29 cellular contexts compared by ENCODE assay signal in the genomic region with DNA sequence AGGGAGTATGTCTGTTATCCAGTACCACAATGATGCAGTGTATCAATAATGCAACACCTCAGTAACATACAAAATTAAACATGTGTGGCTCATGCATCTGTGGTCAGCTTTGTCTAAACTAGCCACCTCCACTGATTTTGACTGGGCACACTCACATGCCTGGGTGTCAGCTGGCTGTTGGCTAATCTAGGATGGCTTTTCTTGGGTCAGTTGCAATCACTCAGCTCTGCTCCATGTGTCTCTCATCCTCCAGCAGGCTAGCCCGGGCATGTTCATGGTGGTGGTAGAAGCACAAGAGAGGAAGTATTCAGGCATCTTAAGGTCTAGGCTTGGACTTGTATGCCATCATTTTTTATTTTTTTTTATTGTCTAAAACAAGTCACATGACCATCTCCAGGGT. TPM values are rescaled to one million over a fixed set of nuclear protein-coding genes. Genes with fewer than 3 reads are reported as not detected.
DNase-seq lines count a peak whose midpoint lies in the region; ATAC-seq, FAIRE-seq and TF ChIP-seq lines count a peak whose summit lies in the region.
"Had no signal": no experiment of that assay in that cellular context is flagged by ENCODE, and none has a peak within 500 bp of the region (broad histone marks: within the 10 kb centered on the region; RNA-seq: fewer than 3 reads in every experiment).

No MANE protein-coding gene starts in this region.

- no peak overlapping the region for H2AFZ ChIP-seq in K562 (ENCODE audit: low read depth, low read length)

- no peaks in the 10 kb centered on the region for H3K79me2 ChIP-seq in K562 (ENCODE audit: control insufficient read depth, insufficient read depth, low read length)

- no peak overlapping the region for H3K27ac ChIP-seq in K562 (ENCODE audit: extremely low read depth, low read depth, low read length)
- H3K27ac ChIP-seq in CD8-positive, alpha-beta T cell (ENCODE audit: low read depth, low read length): no peak overlapping the region
- H3K27ac ChIP-seq: cardiac muscle cell, psoas muscle, SJSA1, stomach, transverse colon, VCaP had no signal

- no peaks in the 10 kb centered on the region for H3K36me3 Mint-ChIP-seq in CD8-positive, alpha-beta T cell

- CTCF ChIA-PET in K562 (lab: Yijun Ruan, JAX; ENCODE audit: low intra/inter-chr PET ratio): no interaction called here
- CTCF ChIA-PET in CD8-positive, alpha-beta T cell (lab: Charles Lee): no interaction called here

- no peak for TF ChIP-seq EP300 in K562 (IDR thresholded peaks at IDR 0.05; ENCODE audit: low read length)

- no peak overlapping the region for H3K9ac ChIP-seq in K562 (ENCODE audit: insufficient read depth in 1 of 2, low read depth in 2 of 2, low read length in 2 of 2)

- TF ChIP-seq POLR2A in K562 (conservative IDR thresholded peaks at IDR 0.05): no peak

- H3K36me3 ChIP-seq in K562 (ENCODE audit: control insufficient read depth, insufficient read depth, low read length): no peaks in the 10 kb centered on the region
- H3K36me3 ChIP-seq in CD8-positive, alpha-beta T cell (ENCODE audit: insufficient read depth, low read length): no peaks in the 10 kb centered on the region
- H3K36me3 ChIP-seq: cardiac muscle cell, SJSA1, stomach, transverse colon had no signal

- no peaks in the 10 kb centered on the region for H3K4me1 ChIP-seq in K562 (replicated peaks in 1 of 2; ENCODE audit: control insufficient read depth in 2 of 2, insufficient read depth in 2 of 2, low read length in 2 of 2)
- H3K4me1 ChIP-seq in CD8-positive, alpha-beta T cell (ENCODE audit: insufficient read depth, low read length): no peaks in the 10 kb centered on the region
- H3K4me1 ChIP-seq: psoas muscle had no signal

- H3K27ac Mint-ChIP-seq in CD8-positive, alpha-beta T cell: no peak overlapping the region
- H3K27ac Mint-ChIP-seq: CD4-positive, alpha-beta T cell had no signal

- BruUV-seq in K562 (replicated peaks; lab: Mats Ljungman, UMichigan): no TSS peak

- no peaks in the 10 kb centered on the region for H3K4me1 Mint-ChIP-seq in CD8-positive, alpha-beta T cell (ENCODE audit: low read depth)

- H3K4me3 ChIP-seq in K562: no peak overlapping the region
- no peak overlapping the region for H3K4me3 ChIP-seq in CD8-positive, alpha-beta T cell (ENCODE audit: low read depth, low read length)
- H3K4me3 ChIP-seq: cardiac muscle cell, GM12878, psoas muscle, SJSA1, smooth muscle cell, stomach, transverse colon had no signal

- H3K9me1 ChIP-seq in K562 (ENCODE audit: control insufficient read depth, insufficient read depth, low read length): no peaks in the 10 kb centered on the region

- H3K27me3 Mint-ChIP-seq in CD8-positive, alpha-beta T cell (ENCODE audit: low read depth): peaks cover 4% of the 10 kb centered on the region

- WGBS in K562 (ENCODE audit: insufficient coverage, low coverage, missing lambda C conversion rate): no CpG with 5 or more reads among the region's 1 CpG

- H3K9me3 Mint-ChIP-seq in CD8-positive, alpha-beta T cell: no peaks in the 10 kb centered on the region
- H3K9me3 Mint-ChIP-seq: CD4-positive, alpha-beta T cell had no signal

- in situ Hi-C loops in K562 (cut with MboI): no loop called here

- no peak for TF ChIP-seq RAD21 in K562 (CRISPR knock-in tag; conservative IDR thresholded peaks at IDR 0.05 in 1 of 2, IDR thresholded peaks at IDR 0.05 in 1 of 2)

- intact Hi-C loops in K562 (cut with micrococcal nuclease): no loop called here
- intact Hi-C loops in CD8-positive, alpha-beta T cell (cut with DNase I, micrococcal nuclease): no loop called here

- DNase-seq in EL: peak; percentile 25
- peak; percentile 46 for DNase-seq in HT1080 (ENCODE audit: low read depth)
- no peak for DNase-seq in K562 (ENCODE audit: extremely low read depth in 1 of 4, low spot score in 3 of 4)
- DNase-seq in glomerular visceral epithelial cell (ENCODE audit: extremely low spot score): peak; percentile 30
- no peak for DNase-seq in GM19239 (ENCODE audit: insufficient read length, low spot score)
- no peak for DNase-seq in cerebellum (ENCODE audit: low spot score)
- no peak for DNase-seq in stimulated activated CD4-positive, alpha-beta T cell treated with anti-CD3 and anti-CD28 coated beads, Interleukin-4, amount 100 ng/mL, for 4 hours
- no peak for DNase-seq in CD8-positive, alpha-beta T cell
- DNase-seq: activated CD4-positive, alpha-beta T cell treated with anti-CD3 and anti-CD28 coated beads, Interleukin-2, amount 50 U/mL, for 4 hours; activated CD8-positive, alpha-beta memory T cell treated with anti-CD3 and anti-CD28 coated beads, Interleukin-2, amount 50 U/mL, for 48 hours; activated effector memory CD4-positive, alpha-beta T cell treated with anti-CD3 and anti-CD28 coated beads, Interleukin-2, amount 50 U/mL, for 16 hours; CD4-positive, alpha-beta T cell; DMS153; HCEC 1CT; head of caudate nucleus; midbrain; MM.1S; NCI-H1694 treated with DMSO at 0.1 percent for 48 hours; NCI-H2227 treated with DMSO at 0.1 percent for 48 hours; psoas muscle; stimulated activated CD4-positive, alpha-beta T cell treated with anti-CD3 and anti-CD28 coated beads, Interleukin-4, amount 100 ng/mL, for 1 hour; stomach; transverse colon had no signal

- H4K20me1 ChIP-seq in K562 (replicated peaks; ENCODE audit: control insufficient read depth, insufficient read depth, low read length): no peaks in the 10 kb centered on the region

- FAIRE-seq in K562 (lab: Jason Lieb, UNC) (no peak), GM19239 (lab: Jason Lieb, UNC) (no peak)
- FAIRE-seq: GM12878 had no signal

- H3K9me3 ChIP-seq in K562 (replicated peaks; ENCODE audit: control insufficient read depth, insufficient read depth, low read depth, low read length): no peaks in the 10 kb centered on the region
- H3K9me3 ChIP-seq in CD8-positive, alpha-beta T cell (ENCODE audit: low read length): no peaks in the 10 kb centered on the region
- H3K9me3 ChIP-seq: psoas muscle, stomach, transverse colon had no signal

- H3K4me3 Mint-ChIP-seq in CD8-positive, alpha-beta T cell: no peak overlapping the region
- H3K4me3 Mint-ChIP-seq: CD4-positive, alpha-beta T cell had no signal

- no peak overlapping the region for H3K4me2 ChIP-seq in K562 (ENCODE audit: insufficient read depth, low read length)
- H3K4me2 ChIP-seq: smooth muscle cell had no signal

- no peak for ATAC-seq in K562
- no peak for ATAC-seq in CD8-positive, alpha-beta T cell
- ATAC-seq: GM12878, left lobe of liver, psoas muscle had no signal

- no peak for TF ChIP-seq CTCF in K562 (IDR thresholded peaks at IDR 0.05 in 2 of 3, conservative IDR thresholded peaks at IDR 0.05 in 1 of 3; ENCODE audit: insufficient read depth in 2 of 3, low read depth in 1 of 3, low read length in 3 of 3)
- TF ChIP-seq CTCF in CD8-positive, alpha-beta T cell (IDR thresholded peaks at IDR 0.05): no peak

- POLR2A ChIA-PET in K562 (lab: Yijun Ruan, JAX): no interaction called here
- POLR2A ChIA-PET in CD8-positive, alpha-beta T cell (lab: Charles Lee): no interaction called here

- no peaks in the 10 kb centered on the region for H3K27me3 ChIP-seq in K562 (ENCODE audit: control insufficient read depth in 2 of 2, insufficient read depth in 2 of 2, low read length in 2 of 2)
- no peaks in the 10 kb centered on the region for H3K27me3 ChIP-seq in CD8-positive, alpha-beta T cell (ENCODE audit: insufficient read depth, low read length)
- H3K27me3 ChIP-seq: cardiac muscle cell, SJSA1, stomach, transverse colon had no signal

TF ChIP-seq in K562, 482 proteins besides CTCF, POLR2A, EP300 and RAD21:
- TF ChIP-seq, protein P1, sequence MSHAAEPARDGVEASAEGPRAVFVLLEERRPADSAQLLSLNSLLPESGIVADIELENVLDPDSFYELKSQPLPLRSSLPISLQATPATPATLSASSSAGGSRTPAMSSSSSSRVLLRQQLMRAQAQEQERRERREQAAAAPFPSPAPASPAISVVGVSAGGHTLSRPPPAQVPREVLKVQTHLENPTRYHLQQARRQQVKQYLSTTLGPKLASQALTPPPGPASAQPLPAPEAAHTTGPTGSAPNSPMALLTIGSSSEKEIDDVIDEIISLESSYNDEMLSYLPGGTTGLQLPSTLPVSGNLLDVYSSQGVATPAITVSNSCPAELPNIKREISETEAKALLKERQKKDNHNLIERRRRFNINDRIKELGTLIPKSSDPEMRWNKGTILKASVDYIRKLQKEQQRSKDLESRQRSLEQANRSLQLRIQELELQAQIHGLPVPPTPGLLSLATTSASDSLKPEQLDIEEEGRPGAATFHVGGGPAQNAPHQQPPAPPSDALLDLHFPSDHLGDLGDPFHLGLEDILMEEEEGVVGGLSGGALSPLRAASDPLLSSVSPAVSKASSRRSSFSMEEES (CRISPR knock-in tag; IDR thresholded peaks at IDR 0.05): peak; percentile 43; the same call in 1 of the 2 replicates
- no peak for TF ChIP-seq ZNF212 (CRISPR knock-in tag; IDR thresholded peaks at IDR 0.05)

RNA-seq across cellular contexts. Expression of gene JAG1, which starts 59.3 kb away (rescaled TPM):
- 42.8 and 43.6 TPM in 2 replicates for total RNA-seq in HT1080 (2014; rRNA removed; shearing (Covaris generic))
- 21.1 and 27.6 TPM in 2 replicates for polyA plus RNA-seq in HT1080 (2015; cell fraction: cytosol; rRNA removed)
- polyA plus RNA-seq in HT1080 (2015; cell fraction: nucleus; rRNA removed): 194 and 216 TPM in 2 replicates
- total RNA-seq in K562 (2011; cell fraction: chromatin; rRNA removed; ENCODE audit: low replicate concordance): 0.62 and 1.1 TPM in 2 replicates
- 1.2 and 1.3 TPM in 2 replicates for total RNA-seq in K562 (2011; cell fraction: nucleolus; rRNA removed)
- total RNA-seq in K562 (2011; cell fraction: nucleoplasm; rRNA removed): 0.23 and 0.44 TPM in 2 replicates
- total RNA-seq in K562 (2014; rRNA removed): 0.09 and 0.94 TPM in 2 replicates
- total RNA-seq in K562 (2014; rRNA removed; fragmentation: Illumina TruSeq; extraction: Trizol): 0.07 and 0.19 TPM in 2 replicates
- total RNA-seq in K562 (2015; rRNA removed; fragmentation: Illumina TruSeq; extraction: Trizol): 0.04 and 0.14 TPM in 2 replicates
- total RNA-seq in K562 (2021): 0.36 and 0.40 TPM in 2 replicates
- 0.06 and 0.16 TPM in 2 replicates for polyA plus RNA-seq in K562 (2011; rRNA removed)
- polyA plus RNA-seq in K562 (2011; cell fraction: cytosol; rRNA removed): 0.03 and 0.09 TPM in 2 replicates
- 0.51 and 0.91 TPM in 2 replicates for polyA plus RNA-seq in K562 (2011; cell fraction: nucleus; rRNA removed)
- 0.09 and 0.24 TPM in 2 replicates for polyA plus RNA-seq in K562 (2012)
- 0.07 and 0.12 TPM in 2 replicates for polyA plus RNA-seq in K562 (2014; fragmentation: Illumina TruSeq; extraction: Trizol)
- under 1 TPM; 0.04 TPM for polyA plus RNA-seq in K562 (2014; fragmentation: Nextera tagmentation; extraction: Ambion mirVana)
- polyA plus RNA-seq in K562 (2014; rRNA removed): 0.11 and 0.12 TPM in 2 replicates
- 0.39 and 0.63 TPM in 2 replicates for polyA minus RNA-seq in K562 (2011; rRNA and poly(A)+ RNA removed)
- 0.46 and 0.57 TPM in 2 replicates for polyA minus RNA-seq in K562 (2011; cell fraction: cytosol; rRNA and poly(A)+ RNA removed)
- polyA minus RNA-seq in K562 (2011; cell fraction: nucleus; rRNA and poly(A)+ RNA removed): 0.13 and 1.2 TPM in 2 replicates
- 50.8 TPM for total RNA-seq in cerebellum
- under 1 TPM; 0.38 to 0.83 TPM for total RNA-seq in CD8-positive, alpha-beta T cell

Comparison
In these comparisons a context has a peak if more than half of its experiments do, and no peak if none do; other contexts are left out.
1. DNase-seq: peak in EL (single experiment), HT1080 (single experiment) and glomerular visceral epithelial cell (single experiment); none in K562 (0 of 4), GM19239 (single experiment), cerebellum (single experiment), stimulated activated CD4-positive, alpha-beta T cell treated with anti-CD3 and anti-CD28 coated beads, Interleukin-4, amount 100 ng/mL, for 4 hours (0 of 2) and CD8-positive, alpha-beta T cell (0 of 7).
2. RNA of gene JAG1, which starts 59.3 kb away (total RNA-seq): 50.8 TPM in cerebellum (single experiment) and 42.8 to 43.6 TPM in HT1080; 0.38 to 0.83 TPM in CD8-positive, alpha-beta T cell and 0.04 to 1.3 TPM in K562; every median in the first group is over 10 times any median in the second.